Comparison of ENCODE assay signal across 9 cellular contexts in the genomic region with DNA sequence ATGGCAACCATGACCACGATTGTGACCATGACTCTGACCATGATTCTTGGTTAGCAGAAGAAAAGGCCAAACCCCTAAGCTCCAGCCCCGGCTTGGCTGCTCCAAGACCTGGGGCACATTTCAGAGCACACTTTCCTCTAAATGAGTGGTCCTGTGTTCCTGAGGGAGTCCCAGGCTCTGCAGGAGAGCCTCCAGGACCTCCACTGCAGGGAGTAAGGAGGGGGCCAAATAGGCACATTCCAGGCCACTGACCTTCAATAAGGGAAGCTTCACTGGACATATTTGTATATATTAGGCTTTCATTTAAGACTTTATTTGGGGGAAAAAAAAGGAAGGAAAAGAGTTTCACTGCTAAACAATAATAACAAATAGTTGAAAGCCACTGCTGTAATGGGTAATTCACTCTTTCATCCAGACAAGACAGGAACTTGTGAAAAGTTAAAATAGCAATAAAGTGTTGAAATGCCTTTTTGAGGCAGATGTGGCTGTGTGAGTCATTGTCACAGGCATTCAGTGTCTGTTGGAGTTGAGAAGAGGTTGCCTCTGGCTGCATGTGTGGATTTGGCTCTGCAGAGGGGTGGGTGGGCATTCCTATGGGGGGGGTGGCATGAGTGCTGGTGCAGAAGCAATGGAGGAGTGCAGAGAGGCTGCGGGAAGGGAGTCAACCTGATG.
A peak's percentile ranks its signal among the peaks of the same experiment; 100 is the strongest.
DNase-seq lines count a peak whose midpoint lies in the region; ATAC-seq and TF ChIP-seq lines count a peak whose summit lies in the region.
"Had no signal": no experiment of that assay in that cellular context is flagged by ENCODE, and none has a peak within 500 bp of the region (broad histone marks: within the 10 kb centered on the region; RNA-seq: fewer than 3 reads in every experiment).

No MANE protein-coding gene starts in this region.

- TF ChIP-seq CTCF in right atrium auricular region (IDR thresholded peaks at IDR 0.05), result no peak

- peak; percentile 30 to 35 for ATAC-seq in left cardiac atrium
- ATAC-seq in GM18909 (IDR thresholded peaks at IDR 0.05; ENCODE audit: poor library complexity, unreplicated experiment), result no peak
- ATAC-seq: esophagus mucosa had no signal

- no peak overlapping the region for H3K27ac ChIP-seq in right atrium auricular region

- H3K4me1 Mint-ChIP-seq in activated T-helper 1 cell treated with anti-CD3 and anti-CD28 coated beads, Interleukin-12 subunit alpha, Interleukin-12 subunit beta, Interleukin-2, Interleukin-4 antibody, amounts not matched to agents 30 ng/mL and 10 ng/mL and 1 ng/mL, durations not matched to agents 14 hours and 24 hours and 36 hours (ENCODE audit: low read depth), result peaks cover 61% of the 10 kb centered on the region

- peaks cover 13% of the 10 kb centered on the region for H3K36me3 ChIP-seq in right atrium auricular region

- no peak overlapping the region for H3K4me3 ChIP-seq in right atrium auricular region

- peaks cover 31% of the 10 kb centered on the region for H3K9me3 Mint-ChIP-seq in activated T-helper 1 cell treated with anti-CD3 and anti-CD28 coated beads, Interleukin-12 subunit alpha, Interleukin-12 subunit beta, Interleukin-2, Interleukin-4 antibody, amounts not matched to agents 30 ng/mL and 10 ng/mL and 1 ng/mL, durations not matched to agents 14 hours and 24 hours and 36 hours

- H3K9me3 ChIP-seq in right atrium auricular region, result peaks cover 0 to 8% of the 10 kb centered on the region in 2 donors

- H3K36me3 Mint-ChIP-seq in activated T-helper 1 cell treated with anti-CD3 and anti-CD28 coated beads, Interleukin-12 subunit alpha, Interleukin-12 subunit beta, Interleukin-2, Interleukin-4 antibody, amounts not matched to agents 30 ng/mL and 10 ng/mL and 1 ng/mL, durations not matched to agents 14 hours and 24 hours and 36 hours (ENCODE audit: low read depth), result peaks cover 14% of the 10 kb centered on the region

- peak overlapping the region; percentile 42 for H3K27ac Mint-ChIP-seq in activated T-helper 1 cell treated with anti-CD3 and anti-CD28 coated beads, Interleukin-12 subunit alpha, Interleukin-12 subunit beta, Interleukin-2, Interleukin-4 antibody, amounts not matched to agents 30 ng/mL and 10 ng/mL and 1 ng/mL, durations not matched to agents 14 hours and 24 hours and 36 hours

- intact Hi-C loops in left cardiac atrium (cut with DNase I), result no loop called here
- intact Hi-C loops in activated T-helper 1 cell treated with anti-CD3 and anti-CD28 coated beads, Interleukin-12 subunit alpha, Interleukin-12 subunit beta, Interleukin-2, Interleukin-4 antibody, amounts not matched to agents 30 ng/mL and 10 ng/mL and 1 ng/mL, durations not matched to agents 14 hours and 24 hours and 36 hours (cut with micrococcal nuclease), result no loop called here

- peaks cover 0 to 13% of the 10 kb centered on the region in 2 donors for H3K4me1 ChIP-seq in right atrium auricular region

- H3K27me3 ChIP-seq in right atrium auricular region, result no peaks in the 10 kb centered on the region

- DNase-seq in left cardiac atrium (no peak), right atrium auricular region (ENCODE audit: low spot score) (no peak), iris pigment epithelial cell (ENCODE audit: low read depth) (peak; percentile 88), HPDE6-E6E7 (ENCODE audit: extremely low spot score) (no peak), NCI-H2171 treated with DMSO at 0.1 percent for 48 hours (lab: John Stamatoyannopoulos, UW) (no peak)
- no peak for DNase-seq in activated T-helper 1 cell treated with anti-CD3 and anti-CD28 coated beads, Interleukin-12 subunit alpha, Interleukin-12 subunit beta, Interleukin-2, Interleukin-4 antibody, amounts not matched to agents 30 ng/mL and 10 ng/mL and 1 ng/mL, durations not matched to agents 14 hours and 24 hours and 36 hours (ENCODE audit: low spot score)
- DNase-seq in effector CD4-positive, alpha-beta T cell, result no peak

- H3K27me3 Mint-ChIP-seq in activated T-helper 1 cell treated with anti-CD3 and anti-CD28 coated beads, Interleukin-12 subunit alpha, Interleukin-12 subunit beta, Interleukin-2, Interleukin-4 antibody, amounts not matched to agents 30 ng/mL and 10 ng/mL and 1 ng/mL, durations not matched to agents 14 hours and 24 hours and 36 hours (ENCODE audit: insufficient read depth), result no peaks in the 10 kb centered on the region

- no peak overlapping the region for H3K4me3 Mint-ChIP-seq in activated T-helper 1 cell treated with anti-CD3 and anti-CD28 coated beads, Interleukin-12 subunit alpha, Interleukin-12 subunit beta, Interleukin-2, Interleukin-4 antibody, amounts not matched to agents 30 ng/mL and 10 ng/mL and 1 ng/mL, durations not matched to agents 14 hours and 24 hours and 36 hours
